ENCODE assay signal across 9 cellular contexts in genomic region chr3:127823590-127823857, GRCh38. TPM values are rescaled to one million over a fixed set of nuclear protein-coding genes. Genes with fewer than 3 reads are reported as not detected.
DNase-seq lines count a peak whose midpoint lies in the region; ATAC-seq and TF ChIP-seq lines count a peak whose summit lies in the region.
"Had no signal": no experiment of that assay in that cellular context is flagged by ENCODE, and none has a peak within 500 bp of the region (broad histone marks: within the 10 kb centered on the region; RNA-seq: fewer than 3 reads in every experiment).

No MANE protein-coding gene starts in this region.

- CTCF ChIA-PET in RWPE1 (lab: Yijun Ruan, JAX): interaction anchor here (1.6 kb wide), 1 partner anchor 9 kb away, joined by 5 read pairs; no protein-coding TSS in a partner anchor

- intact Hi-C loops in esophagus muscularis mucosa (cut with DNase I): loop anchor here (5.0 kb wide), 2 partner anchors 76 to 126 kb away; no protein-coding TSS in a partner anchor
- intact Hi-C loops in sigmoid colon (cut with DNase I): loop anchor here (2.0 to 5.0 kb wide), 4 partner anchors 135 to 226 kb away; partner anchors contain the start of genes ABTB1 and MCM2
- intact Hi-C loops in body of pancreas (cut with DNase I): no loop called here

- WGBS in esophagus muscularis mucosa: 80% methylated on average over 1 of the region's 3 CpGs
- WGBS in sigmoid colon, 2 donors: 46 to 66% methylated on average over 3 of the region's 3 CpGs
- 81 to 89% methylated on average over 3 of the region's 3 CpGs for WGBS in body of pancreas, 2 donors

- no peak for TF ChIP-seq EP300 in esophagus muscularis mucosa (IDR thresholded peaks at IDR 0.05)
- TF ChIP-seq EP300 in sigmoid colon (IDR thresholded peaks at IDR 0.05): no peak

- no peak for TF ChIP-seq POLR2A in esophagus muscularis mucosa (IDR thresholded peaks at IDR 0.05; ENCODE audit: low read depth)
- no peak for TF ChIP-seq POLR2A in sigmoid colon (IDR thresholded peaks at IDR 0.05)
- TF ChIP-seq POLR2A in body of pancreas (IDR thresholded peaks at IDR 0.05): no peak

- H3K9me3 ChIP-seq in esophagus muscularis mucosa: peaks cover 0 to 11% (median 0%) of the 10 kb centered on the region in 4 donors
- no peaks in the 10 kb centered on the region for H3K9me3 ChIP-seq in sigmoid colon
- H3K9me3 ChIP-seq in body of pancreas: peaks cover 0 to 5% (median 0%) of the 10 kb centered on the region in 3 donors

- ATAC-seq in left lobe of liver (no peak), body of pancreas (no peak), HG02981 (IDR thresholded peaks at IDR 0.05; ENCODE audit: unreplicated experiment) (no peak)

- POLR2A ChIA-PET in RWPE1 (lab: Yijun Ruan, JAX; ENCODE audit: low non-redundant PET): no interaction called here

- H3K27ac ChIP-seq in RWPE1: peak overlapping the region; percentile 73
- H3K27ac ChIP-seq in esophagus muscularis mucosa (replicated peaks in 1 of 4): peak overlapping the region; percentile 54 to 92 (median 86)
- H3K27ac ChIP-seq in sigmoid colon: peak overlapping the region; percentile 36 to 94 (median 88)
- no peak overlapping the region for H3K27ac ChIP-seq in body of pancreas

- H3K36me3 ChIP-seq in GM06990 (ENCODE audit: control insufficient read depth, insufficient read depth, low read length) (peaks cover 6% of the 10 kb centered on the region), esophagus muscularis mucosa (peaks cover 0 to 7% (median 5%) of the 10 kb centered on the region in 4 donors), sigmoid colon (no peaks in the 10 kb centered on the region), body of pancreas (replicated peaks in 1 of 2; ENCODE audit: insufficient read depth in 1 of 2, low read depth in 2 of 2) (no peaks in the 10 kb centered on the region)

- TF ChIP-seq CTCF in GM06990 (IDR thresholded peaks at IDR 0.05; ENCODE audit: insufficient read depth, low read length, poor library complexity, severe bottlenecking) (no peak), RWPE1 (conservative IDR thresholded peaks at IDR 0.05; ENCODE audit: low read depth) (no peak), esophagus muscularis mucosa (IDR thresholded peaks at IDR 0.05) (no peak), sigmoid colon (IDR thresholded peaks at IDR 0.05) (no peak), body of pancreas (IDR thresholded peaks at IDR 0.05) (no peak)

- no peak for DNase-seq in GM06990 (ENCODE audit: extremely low read depth, insufficient read length)
- no peak for DNase-seq in RWPE1 (ENCODE audit: low spot score)
- no peak for DNase-seq in esophagus muscularis mucosa (ENCODE audit: extremely low spot score)
- DNase-seq in sigmoid colon: no peak
- DNase-seq in left lobe of liver (ENCODE audit: low spot score): no peak
- no peak for DNase-seq in body of pancreas
- no peak for DNase-seq in RKO (ENCODE audit: low spot score)
- DNase-seq: Kasumi-1 had no signal

- H3K4me3 ChIP-seq in GM06990 (replicated peaks; ENCODE audit: low read depth, low read length) (peak overlapping the region; percentile 64), esophagus muscularis mucosa (peak overlapping the region; percentile 89 to 96 (median 94)), sigmoid colon (peak overlapping the region; percentile 82 to 95 (median 92)), body of pancreas (no peak overlapping the region)

- H3K27me3 ChIP-seq in GM06990 (replicated peaks; ENCODE audit: control insufficient read depth, insufficient read depth, low read length) (no peaks in the 10 kb centered on the region), esophagus muscularis mucosa (no peaks in the 10 kb centered on the region), sigmoid colon (no peaks in the 10 kb centered on the region), body of pancreas (no peaks in the 10 kb centered on the region)

- H3K4me1 ChIP-seq in esophagus muscularis mucosa: peaks cover 26 to 50% (median 43%) of the 10 kb centered on the region in 4 donors
- peaks cover 0 to 39% (median 31%) of the 10 kb centered on the region in 4 donors for H3K4me1 ChIP-seq in sigmoid colon
- H3K4me1 ChIP-seq in body of pancreas: peaks cover 38% of the 10 kb centered on the region

RNA-seq across cellular contexts. Expression of gene MGLL, which starts 1.2 kb away (rescaled TPM):
- total RNA-seq in esophagus muscularis mucosa (100 to 1,000 TPM in 1 of 4 donors, 10 to 100 TPM in 3; 56.5 to 155 (median 80.7) TPM), sigmoid colon (10 to 100 TPM; 24.7 to 46.8 (median 35.5) TPM), left lobe of liver (139 TPM), body of pancreas (10 to 100 TPM; 14.8 to 20.2 TPM)
- polyA plus RNA-seq in sigmoid colon: 100 to 1,000 TPM; 110 to 220 (median 142) TPM

Comparison
In these comparisons a context has a peak if more than half of its experiments do, and no peak if none do; other contexts are left out.
1. H3K4me3 ChIP-seq: peak in GM06990 (single experiment), esophagus muscularis mucosa (4 of 4) and sigmoid colon (4 of 4); none in body of pancreas (0 of 2).
2. H3K27ac ChIP-seq: peak in RWPE1 (single experiment), esophagus muscularis mucosa (4 of 4) and sigmoid colon (4 of 4); none in body of pancreas (0 of 4).